ENCODE assay signal across 17 cellular contexts in the genomic region with DNA sequence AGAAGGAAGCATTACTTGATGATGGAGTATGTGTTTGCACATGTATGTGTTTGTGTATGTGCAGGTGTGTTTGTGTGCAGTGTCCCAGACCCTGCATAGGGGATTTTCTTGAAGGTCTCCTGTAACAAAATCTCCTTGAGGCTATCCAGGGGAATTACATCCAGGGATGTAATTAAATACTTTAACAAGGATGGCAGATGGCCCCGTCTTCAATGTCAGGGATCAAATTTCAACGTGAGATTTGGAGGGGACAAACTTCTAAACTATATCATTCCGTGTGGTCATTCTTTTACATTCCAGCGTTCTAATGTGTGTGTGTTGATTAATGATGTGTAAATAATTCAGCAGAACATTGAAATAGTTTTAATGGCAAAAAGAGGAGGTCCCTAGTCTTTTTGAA. TPM values are rescaled to one million over a fixed set of nuclear protein-coding genes. Genes with fewer than 3 reads are reported as not detected.
DNase-seq lines count a peak whose midpoint lies in the region; ATAC-seq and TF ChIP-seq lines count a peak whose summit lies in the region.
"Had no signal": no experiment of that assay in that cellular context is flagged by ENCODE, and none has a peak within 500 bp of the region (broad histone marks: within the 10 kb centered on the region; RNA-seq: fewer than 3 reads in every experiment).

No MANE protein-coding gene starts in this region.

- H3K27ac ChIP-seq in colonic mucosa (no peak overlapping the region), uterus (no peak overlapping the region)
- H3K27ac ChIP-seq in naive thymus-derived CD4-positive, alpha-beta T cell (ENCODE audit: low read depth, low read length) = no peak overlapping the region
- H3K27ac ChIP-seq: dorsolateral prefrontal cortex, right atrium auricular region had no signal

- H3K27me3 ChIP-seq in colonic mucosa = no peaks in the 10 kb centered on the region
- no peaks in the 10 kb centered on the region for H3K27me3 ChIP-seq in naive thymus-derived CD4-positive, alpha-beta T cell (ENCODE audit: control insufficient read depth in 2 of 2, insufficient read depth in 2 of 2, low read length in 2 of 2)
- no peaks in the 10 kb centered on the region for H3K27me3 ChIP-seq in uterus
- H3K27me3 ChIP-seq: right atrium auricular region had no signal

- no peaks in the 10 kb centered on the region for H3K4me1 Mint-ChIP-seq in naive thymus-derived CD4-positive, alpha-beta T cell
- H3K4me1 Mint-ChIP-seq: activated CD4-positive, alpha-beta T cell treated with anti-CD3 and anti-CD28 coated beads, Interleukin-2, amount 10 ng/mL, durations not matched to agents 7 days and 5 days had no signal

- no peaks in the 10 kb centered on the region for H3K36me3 ChIP-seq in colonic mucosa
- no peaks in the 10 kb centered on the region for H3K36me3 ChIP-seq in naive thymus-derived CD4-positive, alpha-beta T cell (ENCODE audit: control insufficient read depth in 2 of 3, insufficient read depth in 3 of 3, low read length in 3 of 3)
- no peaks in the 10 kb centered on the region for H3K36me3 ChIP-seq in uterus
- H3K36me3 ChIP-seq: right atrium auricular region had no signal

- H3K4me3 ChIP-seq in epithelial cell of esophagus (ENCODE audit: low read length) (no peak overlapping the region), colonic mucosa (no peak overlapping the region), uterus (no peak overlapping the region)
- no peak overlapping the region for H3K4me3 ChIP-seq in naive thymus-derived CD4-positive, alpha-beta T cell (ENCODE audit: low read length)
- H3K4me3 ChIP-seq: dorsolateral prefrontal cortex, right atrium auricular region had no signal

- H3K27ac Mint-ChIP-seq in naive thymus-derived CD4-positive, alpha-beta T cell = no peak overlapping the region
- H3K27ac Mint-ChIP-seq: activated CD4-positive, alpha-beta T cell treated with anti-CD3 and anti-CD28 coated beads, Interleukin-2, amount 10 ng/mL, durations not matched to agents 7 days and 5 days had no signal

- no peaks in the 10 kb centered on the region for H3K36me3 Mint-ChIP-seq in naive thymus-derived CD4-positive, alpha-beta T cell

- POLR2A ChIA-PET in naive thymus-derived CD4-positive, alpha-beta T cell (lab: Charles Lee) = no interaction called here

- intact Hi-C loops in colonic mucosa (cut with DNase I) (no loop called here), uterus (cut with DNase I; ENCODE audit: low total_unique reads) (no loop called here)
- intact Hi-C loops in naive thymus-derived CD4-positive, alpha-beta T cell (cut with micrococcal nuclease) = no loop called here

- DNase-seq in D341Med (ENCODE audit: low spot score) = peak; percentile 52
- DNase-seq in NCI-H2171 (lab: John Stamatoyannopoulos, UW) = peak; percentile 31
- DNase-seq in epithelial cell of esophagus (ENCODE audit: low read depth) = no peak
- no peak for DNase-seq in colonic mucosa
- no peak for DNase-seq in naive thymus-derived CD4-positive, alpha-beta T cell
- no peak for DNase-seq in uterus
- DNase-seq: activated CD4-positive, alpha-beta T cell treated with anti-CD3 and anti-CD28 coated beads, Interleukin-2, amount 10 ng/mL, durations not matched to agents 7 days and 5 days; activated naive CD4-positive, alpha-beta T cell treated with anti-CD3 and anti-CD28 coated beads, Interleukin-2, amount 50 U/mL, for 16 hours; activated T-cell treated with anti-CD3 and anti-CD28 coated beads, Interleukin-2, amount 50 U/mL, for 1 hour; dorsolateral prefrontal cortex; NCI-H1092; NCI-H226; nucleus accumbens; SK-N-SH; stimulated activated CD4-positive, alpha-beta T cell treated with anti-CD3 and anti-CD28 coated beads, Interleukin-1b, Interleukin-23, amount 100 ng/mL, for 48 hours had no signal

- TF ChIP-seq CTCF in epithelial cell of esophagus (IDR thresholded peaks at IDR 0.05; ENCODE audit: insufficient read depth, low read depth, low read length, missing control alignments) (peak; percentile 5), colonic mucosa (IDR thresholded peaks at IDR 0.05) (no peak), uterus (IDR thresholded peaks at IDR 0.05) (no peak)

- no peak overlapping the region for H3K4me3 Mint-ChIP-seq in naive thymus-derived CD4-positive, alpha-beta T cell
- H3K4me3 Mint-ChIP-seq: activated CD4-positive, alpha-beta T cell treated with anti-CD3 and anti-CD28 coated beads, Interleukin-2, amount 10 ng/mL, durations not matched to agents 7 days and 5 days had no signal

- no peak for TF ChIP-seq POLR2A in uterus (IDR thresholded peaks at IDR 0.05)

- H3K4me1 ChIP-seq in colonic mucosa (no peaks in the 10 kb centered on the region), uterus (no peaks in the 10 kb centered on the region)
- no peaks in the 10 kb centered on the region for H3K4me1 ChIP-seq in naive thymus-derived CD4-positive, alpha-beta T cell (ENCODE audit: control insufficient read depth in 2 of 2, insufficient read depth in 2 of 2, low read length in 2 of 2)
- H3K4me1 ChIP-seq: right atrium auricular region had no signal

- no peaks in the 10 kb centered on the region for H3K9me3 ChIP-seq in colonic mucosa
- no peaks in the 10 kb centered on the region for H3K9me3 ChIP-seq in naive thymus-derived CD4-positive, alpha-beta T cell (ENCODE audit: control insufficient read depth in 2 of 3, low read length in 3 of 3)
- no peaks in the 10 kb centered on the region for H3K9me3 ChIP-seq in uterus
- H3K9me3 ChIP-seq: right atrium auricular region, SK-N-SH had no signal

- H3K9ac ChIP-seq in colonic mucosa (ENCODE audit: low read depth in 2 of 2, low read length in 2 of 2) = no peak overlapping the region
- H3K9ac ChIP-seq: SK-N-SH had no signal

- ATAC-seq in naive thymus-derived CD4-positive, alpha-beta T cell = no peak

- H3K9me3 Mint-ChIP-seq in naive thymus-derived CD4-positive, alpha-beta T cell = peaks cover 0 to 9% (median 0%) of the 10 kb centered on the region in 11 donors
- H3K9me3 Mint-ChIP-seq: activated CD4-positive, alpha-beta T cell treated with anti-CD3 and anti-CD28 coated beads, Interleukin-2, amount 10 ng/mL, durations not matched to agents 7 days and 5 days had no signal

- H3K27me3 Mint-ChIP-seq in naive thymus-derived CD4-positive, alpha-beta T cell = peaks cover 28 to 59% (median 35%) of the 10 kb centered on the region in 5 donors

- CTCF ChIA-PET in naive thymus-derived CD4-positive, alpha-beta T cell (lab: Charles Lee) = no interaction called here

RNA-seq across cellular contexts. Expression of a gene that starts 3.3 kb away (rescaled TPM):
- total RNA-seq in colonic mucosa = 1 to 10 TPM; 2.0 to 2.3 TPM
- not detected for total RNA-seq in naive thymus-derived CD4-positive, alpha-beta T cell
- not detected for polyA plus RNA-seq in naive thymus-derived CD4-positive, alpha-beta T cell
- total RNA-seq in uterus = not detected
- total RNA-seq: activated CD4-positive, alpha-beta T cell treated with anti-CD3 and anti-CD28 coated beads, Interleukin-2, amount 10 ng/mL, durations not matched to agents 7 days and 5 days; dorsolateral prefrontal cortex; fibroblast of lung; right atrium auricular region had no signal
- polyA plus RNA-seq: fibroblast of lung, SK-N-SH had no signal

RNA-seq across cellular contexts. Expression of a gene that starts 6.7 kb away (rescaled TPM):
- 1 to 10 TPM; 3.1 TPM for total RNA-seq in colonic mucosa
- not detected for total RNA-seq in naive thymus-derived CD4-positive, alpha-beta T cell
- not detected for polyA plus RNA-seq in naive thymus-derived CD4-positive, alpha-beta T cell
- total RNA-seq in uterus = under 1 TPM in 1 of 4 donors, not detected in 3; 0.29 TPM
- total RNA-seq: activated CD4-positive, alpha-beta T cell treated with anti-CD3 and anti-CD28 coated beads, Interleukin-2, amount 10 ng/mL, durations not matched to agents 7 days and 5 days; dorsolateral prefrontal cortex; fibroblast of lung; right atrium auricular region had no signal
- polyA plus RNA-seq: fibroblast of lung, SK-N-SH had no signal

RNA-seq across cellular contexts. Expression of a gene that starts 17.7 kb away (rescaled TPM):
- total RNA-seq in colonic mucosa (1 to 10 TPM; 4.4 to 5.5 TPM), uterus (not detected)
- not detected for total RNA-seq in naive thymus-derived CD4-positive, alpha-beta T cell
- polyA plus RNA-seq in naive thymus-derived CD4-positive, alpha-beta T cell = not detected
- total RNA-seq: activated CD4-positive, alpha-beta T cell treated with anti-CD3 and anti-CD28 coated beads, Interleukin-2, amount 10 ng/mL, durations not matched to agents 7 days and 5 days; dorsolateral prefrontal cortex; fibroblast of lung; right atrium auricular region had no signal
- polyA plus RNA-seq: fibroblast of lung, SK-N-SH had no signal

RNA-seq across cellular contexts. Expression of a gene that starts 37.7 kb away (rescaled TPM):
- total RNA-seq in colonic mucosa = 1 to 10 TPM; 1.1 to 2.4 TPM
- not detected for total RNA-seq in naive thymus-derived CD4-positive, alpha-beta T cell
- polyA plus RNA-seq in naive thymus-derived CD4-positive, alpha-beta T cell = not detected
- not detected for total RNA-seq in uterus
- total RNA-seq: activated CD4-positive, alpha-beta T cell treated with anti-CD3 and anti-CD28 coated beads, Interleukin-2, amount 10 ng/mL, durations not matched to agents 7 days and 5 days; fibroblast of lung; right atrium auricular region had no signal
- polyA plus RNA-seq: fibroblast of lung, SK-N-SH had no signal

RNA-seq across cellular contexts. Expression of a gene that starts 38.7 kb away (rescaled TPM):
- total RNA-seq in colonic mucosa (10 to 100 TPM; 45.2 to 82.9 TPM), uterus (not detected)
- not detected for total RNA-seq in naive thymus-derived CD4-positive, alpha-beta T cell
- not detected for polyA plus RNA-seq in naive thymus-derived CD4-positive, alpha-beta T cell
- total RNA-seq: activated CD4-positive, alpha-beta T cell treated with anti-CD3 and anti-CD28 coated beads, Interleukin-2, amount 10 ng/mL, durations not matched to agents 7 days and 5 days; dorsolateral prefrontal cortex; fibroblast of lung; right atrium auricular region had no signal
- polyA plus RNA-seq: fibroblast of lung, SK-N-SH had no signal

Comparison
In these comparisons a context has a peak if more than half of its experiments do, and no peak if none do; other contexts are left out.
1. DNase-seq: peak in D341Med (single experiment) and NCI-H2171 (single experiment); none in epithelial cell of esophagus (single experiment), colonic mucosa (single experiment), naive thymus-derived CD4-positive, alpha-beta T cell (0 of 9) and uterus (0 of 2).
2. RNA of a gene that starts 17.7 kb away (total RNA-seq): 4.4 to 5.5 TPM in colonic mucosa; not detected in naive thymus-derived CD4-positive, alpha-beta T cell and not detected in uterus; every median in the first group is over 4 times any median in the second.